In genomic region chr2:148508878-148509702, GRCh38 we compare ENCODE assay signal across 1 cellular context.
TF ChIP-seq lines count a peak whose summit lies in the region.

No MANE protein-coding gene starts in this region.

TF ChIP-seq in IMR-90, 13 proteins besides CTCF, POLR2A, EP300 and RAD21 (continued from another document):
- TF ChIP-seq USF2 (IDR thresholded peaks at IDR 0.05; ENCODE audit: low read depth, low read length) (no peak), SMC3 (IDR thresholded peaks at IDR 0.05; ENCODE audit: low read depth, low read length) (peak; percentile 89), MAFK (IDR thresholded peaks at IDR 0.05; ENCODE audit: low read depth, low read length) (no peak), RFX5 (IDR thresholded peaks at IDR 0.05; ENCODE audit: low read depth, low read length) (no peak), FOS (IDR thresholded peaks at IDR 0.05; ENCODE audit: low read depth, low read length) (no peak), NFE2L2 (IDR thresholded peaks at IDR 0.05; ENCODE audit: low read depth, low read length) (no peak), BHLHE40 (IDR thresholded peaks at IDR 0.05; ENCODE audit: low read depth, low read length) (no peak), MXI1 (IDR thresholded peaks at IDR 0.05; ENCODE audit: borderline replicate concordance, low read depth, low read length) (no peak), MAZ (IDR thresholded peaks at IDR 0.05; ENCODE audit: borderline replicate concordance, low read depth, low read length) (peak; percentile 49; the same call in 1 of the 2 replicates), ELK1 (IDR thresholded peaks at IDR 0.05; ENCODE audit: borderline replicate concordance, low read depth, low read length) (no peak)
